22 cellular contexts compared by ENCODE assay signal in genomic region chr17:65142247-65142646, GRCh38. TPM values are rescaled to one million over a fixed set of nuclear protein-coding genes. Genes with fewer than 3 reads are reported as not detected.
A peak's percentile ranks its signal among the peaks of the same experiment; 100 is the strongest.
DNase-seq lines count a peak whose midpoint lies in the region; ATAC-seq, FAIRE-seq and TF ChIP-seq lines count a peak whose summit lies in the region.
"Had no signal": no experiment of that assay in that cellular context is flagged by ENCODE, and none has a peak within 500 bp of the region (broad histone marks: within the 10 kb centered on the region; RNA-seq: fewer than 3 reads in every experiment).

No MANE protein-coding gene starts in this region.

- TF ChIP-seq EP300 in K562 (IDR thresholded peaks at IDR 0.05; ENCODE audit: low read length), result no peak

- no peaks in the 10 kb centered on the region for H4K20me1 ChIP-seq in K562 (replicated peaks; ENCODE audit: control insufficient read depth, insufficient read depth, low read length)
- H4K20me1 ChIP-seq: BLaER1 had no signal

- peak; percentile 53 for ATAC-seq in activated CD4-positive, alpha-beta T cell treated with anti-CD3 and anti-CD28 coated beads for 36 hours
- ATAC-seq in K562 (no peak), GM18873 (IDR thresholded peaks at IDR 0.05; ENCODE audit: low FRiP score, unreplicated experiment) (no peak)
- ATAC-seq: CD8-positive, alpha-beta T cell had no signal

- no peak overlapping the region for H3K27ac Mint-ChIP-seq in activated CD4-positive, alpha-beta T cell treated with anti-CD3 and anti-CD28 coated beads for 36 hours
- H3K27ac Mint-ChIP-seq in activated CD4-positive, alpha-beta T cell treated with anti-CD3 and anti-CD28 coated beads, Interleukin-2, amount 10 ng/mL, durations not matched to agents 24 days and 14 days, result no peak overlapping the region
- H3K27ac Mint-ChIP-seq: B cell; CD8-positive, alpha-beta T cell; HFFc6 had no signal

- peaks cover 7% of the 10 kb centered on the region for H3K4me1 Mint-ChIP-seq in activated CD4-positive, alpha-beta T cell treated with anti-CD3 and anti-CD28 coated beads for 36 hours
- H3K4me1 Mint-ChIP-seq in activated CD4-positive, alpha-beta T cell treated with anti-CD3 and anti-CD28 coated beads, Interleukin-2, amount 10 ng/mL, durations not matched to agents 24 days and 14 days, result peaks cover 24% of the 10 kb centered on the region

- in situ Hi-C loops in K562 (cut with MboI), result no loop called here

- 7% methylated on average over 2 of the region's 2 CpGs for WGBS in K562 (ENCODE audit: insufficient coverage, low coverage, missing lambda C conversion rate)
- WGBS in spleen, 5 donors, result 71 to 90% (median 81%) methylated on average over 2 of the region's 2 CpGs

- H3K4me1 ChIP-seq in K562 (replicated peaks in 1 of 2; ENCODE audit: control insufficient read depth in 2 of 2, insufficient read depth in 2 of 2, low read length in 2 of 2) (peaks cover 5 to 7% of the 10 kb centered on the region in 2 experiments; a peak in 4 of 5 replicates), spleen (peaks cover 0 to 21% (median 8%) of the 10 kb centered on the region in 6 donors)

- TF ChIP-seq RAD21 in K562 (CRISPR knock-in tag; conservative IDR thresholded peaks at IDR 0.05 in 1 of 2, IDR thresholded peaks at IDR 0.05 in 1 of 2), result no peak

- no peak for DNase-seq in activated CD4-positive, alpha-beta T cell treated with anti-CD3 and anti-CD28 coated beads for 36 hours
- no peak for DNase-seq in activated CD4-positive, alpha-beta T cell treated with anti-CD3 and anti-CD28 coated beads, Interleukin-2, amount 10 ng/mL, durations not matched to agents 24 days and 14 days
- DNase-seq in K562 (ENCODE audit: extremely low read depth in 1 of 4, low spot score in 3 of 4), result no peak
- DNase-seq in spleen, result peak; percentile 3
- DNase-seq in activated CD4-positive, CD25-positive, alpha-beta regulatory T cell treated with anti-CD3 and anti-CD28 coated beads, Interleukin-2, amount 50 U/mL, for 72 hours, result no peak
- DNase-seq: Caco-2; CD4-positive, CD25-positive, alpha-beta regulatory T cell; CD8-positive, alpha-beta T cell; DMS153; DND-41; GOT3; HFFc6 had no signal

- H3K4me3 Mint-ChIP-seq in activated CD4-positive, alpha-beta T cell treated with anti-CD3 and anti-CD28 coated beads for 36 hours, result no peak overlapping the region
- H3K4me3 Mint-ChIP-seq in activated CD4-positive, alpha-beta T cell treated with anti-CD3 and anti-CD28 coated beads, Interleukin-2, amount 10 ng/mL, durations not matched to agents 24 days and 14 days, result no peak overlapping the region
- H3K4me3 Mint-ChIP-seq: B cell; CD4-positive, CD25-positive, alpha-beta regulatory T cell; CD8-positive, alpha-beta T cell; HFFc6 had no signal

- H3K27me3 Mint-ChIP-seq in activated CD4-positive, alpha-beta T cell treated with anti-CD3 and anti-CD28 coated beads for 36 hours, result peaks cover 10% of the 10 kb centered on the region
- peaks cover 16% of the 10 kb centered on the region for H3K27me3 Mint-ChIP-seq in activated CD4-positive, alpha-beta T cell treated with anti-CD3 and anti-CD28 coated beads, Interleukin-2, amount 10 ng/mL, durations not matched to agents 24 days and 14 days

- peak; percentile 42 for FAIRE-seq in K562 (lab: Jason Lieb, UNC)
- FAIRE-seq: A204.1, G401.6, GM12892, H54 had no signal

- CTCF ChIA-PET in activated CD4-positive, alpha-beta T cell treated with anti-CD3 and anti-CD28 coated beads for 36 hours (lab: Charles Lee), result interaction anchor here (0.7 to 1.5 kb wide), 5 partner anchors 10 to 179 kb away, joined by 3 to 4 read pairs (median 3); no protein-coding TSS in a partner anchor
- CTCF ChIA-PET in K562 (lab: Yijun Ruan, JAX; ENCODE audit: low intra/inter-chr PET ratio), result no interaction called here

- POLR2A ChIA-PET in activated CD4-positive, alpha-beta T cell treated with anti-CD3 and anti-CD28 coated beads for 36 hours (lab: Charles Lee), result no interaction called here
- POLR2A ChIA-PET in K562 (lab: Yijun Ruan, JAX), result interaction anchor here (0.6 to 1.7 kb wide), 2 partner anchors 10 to 1186 kb away, joined by 4 to 5 read pairs; no protein-coding TSS in a partner anchor

- no peaks in the 10 kb centered on the region for H3K9me3 ChIP-seq in K562 (replicated peaks; ENCODE audit: control insufficient read depth, insufficient read depth, low read depth, low read length)
- no peaks in the 10 kb centered on the region for H3K9me3 ChIP-seq in spleen
- H3K9me3 ChIP-seq: BLaER1, Caco-2, HAP-1 had no signal

- no peak overlapping the region for H2AFZ ChIP-seq in K562 (ENCODE audit: low read depth, low read length)

- no peak for TF ChIP-seq POLR2A in K562 (conservative IDR thresholded peaks at IDR 0.05)
- no peak for TF ChIP-seq POLR2A in spleen (IDR thresholded peaks at IDR 0.05)

- no peak overlapping the region for H3K4me3 ChIP-seq in K562
- H3K4me3 ChIP-seq in spleen, result no peak overlapping the region
- H3K4me3 ChIP-seq: BLaER1, HAP-1 had no signal

- no TSS peak for BruUV-seq in K562 (replicated peaks; lab: Mats Ljungman, UMichigan)

- no peaks in the 10 kb centered on the region for H3K79me2 ChIP-seq in K562 (ENCODE audit: control insufficient read depth, insufficient read depth, low read length)

- TF ChIP-seq CTCF in K562 (IDR thresholded peaks at IDR 0.05 in 2 of 3, conservative IDR thresholded peaks at IDR 0.05 in 1 of 3; ENCODE audit: insufficient read depth in 2 of 3, low read depth in 1 of 3, low read length in 3 of 3) (no peak), spleen (IDR thresholded peaks at IDR 0.05 in 8 of 11, conservative IDR thresholded peaks at IDR 0.05 in 3 of 11) (no peak)

- no peaks in the 10 kb centered on the region for H3K36me3 Mint-ChIP-seq in activated CD4-positive, alpha-beta T cell treated with anti-CD3 and anti-CD28 coated beads for 36 hours (ENCODE audit: low read depth)
- H3K36me3 Mint-ChIP-seq in activated CD4-positive, alpha-beta T cell treated with anti-CD3 and anti-CD28 coated beads, Interleukin-2, amount 10 ng/mL, durations not matched to agents 24 days and 14 days (ENCODE audit: low read depth), result no peaks in the 10 kb centered on the region
- H3K36me3 Mint-ChIP-seq: CD4-positive, CD25-positive, alpha-beta regulatory T cell; CD8-positive, alpha-beta T cell had no signal

- intact Hi-C loops in activated CD4-positive, alpha-beta T cell treated with anti-CD3 and anti-CD28 coated beads for 36 hours (cut with DNase I, micrococcal nuclease), result no loop called here
- intact Hi-C loops in activated CD4-positive, alpha-beta T cell treated with anti-CD3 and anti-CD28 coated beads, Interleukin-2, amount 10 ng/mL, durations not matched to agents 24 days and 14 days (cut with micrococcal nuclease), result no loop called here
- intact Hi-C loops in K562 (cut with micrococcal nuclease), result no loop called here
- intact Hi-C loops in spleen (cut with DNase I; ENCODE audit: low total_unique reads), result no loop called here

- peaks cover 33 to 65% of the 10 kb centered on the region in 2 experiments for H3K27me3 ChIP-seq in K562 (ENCODE audit: control insufficient read depth in 2 of 2, insufficient read depth in 2 of 2, low read length in 2 of 2)
- peaks cover 0 to 29% (median 5%) of the 10 kb centered on the region in 7 donors for H3K27me3 ChIP-seq in spleen (replicated peaks in 1 of 7)

- H3K27ac ChIP-seq in K562 (ENCODE audit: extremely low read depth, low read depth, low read length), result no peak overlapping the region
- H3K27ac ChIP-seq in spleen, result no peak overlapping the region
- H3K27ac ChIP-seq: 22Rv1, BLaER1, C4-2B had no signal

- H3K36me3 ChIP-seq in K562 (ENCODE audit: control insufficient read depth, insufficient read depth, low read length) (no peaks in the 10 kb centered on the region), spleen (no peaks in the 10 kb centered on the region)
- H3K36me3 ChIP-seq: BLaER1, HAP-1 had no signal

- no peak overlapping the region for H3K9ac ChIP-seq in K562 (ENCODE audit: insufficient read depth in 1 of 2, low read depth in 2 of 2, low read length in 2 of 2)
- H3K9ac ChIP-seq: BLaER1 had no signal

- H3K9me3 Mint-ChIP-seq in activated CD4-positive, alpha-beta T cell treated with anti-CD3 and anti-CD28 coated beads for 36 hours (ENCODE audit: low read depth), result no peaks in the 10 kb centered on the region
- no peaks in the 10 kb centered on the region for H3K9me3 Mint-ChIP-seq in activated CD4-positive, alpha-beta T cell treated with anti-CD3 and anti-CD28 coated beads, Interleukin-2, amount 10 ng/mL, durations not matched to agents 24 days and 14 days
- H3K9me3 Mint-ChIP-seq: CD8-positive, alpha-beta T cell; HFFc6 had no signal

- H3K9me1 ChIP-seq in K562 (ENCODE audit: control insufficient read depth, insufficient read depth, low read length), result no peaks in the 10 kb centered on the region

- H3K4me2 ChIP-seq in K562 (ENCODE audit: insufficient read depth, low read length), result no peak overlapping the region
- H3K4me2 ChIP-seq: BLaER1 had no signal

TF ChIP-seq in K562, 482 proteins besides CTCF, POLR2A, EP300 and RAD21 (continues in another document):
- TF ChIP-seq SIN3B (IDR thresholded peaks at IDR 0.05; ENCODE audit: low read depth), result no peak
- no peak for TF ChIP-seq JUND (IDR thresholded peaks at IDR 0.05; ENCODE audit: borderline replicate concordance, low read depth, low read length)
- TF ChIP-seq JUND (tag; IDR thresholded peaks at IDR 0.05; ENCODE audit: borderline replicate concordance, low read depth, low read length), result no peak
- no peak for TF ChIP-seq ZNF253 (CRISPR knock-in tag; conservative IDR thresholded peaks at IDR 0.05)

RNA-seq across cellular contexts. Expression of gene RGS9, which starts 5.1 kb away (rescaled TPM):
- total RNA-seq in activated CD4-positive, alpha-beta T cell treated with anti-CD3 and anti-CD28 coated beads for 36 hours, result 1 to 10 TPM; 1.6 to 1.8 TPM
- total RNA-seq in activated CD4-positive, alpha-beta T cell treated with anti-CD3 and anti-CD28 coated beads, Interleukin-2, amount 10 ng/mL, durations not matched to agents 24 days and 14 days, result 2.2 and 3.1 TPM in 2 replicates
- total RNA-seq in K562 (2011; cell fraction: chromatin; rRNA removed; ENCODE audit: low replicate concordance), result 0.39 TPM in 1 of 2 replicates, not detected in the other
- total RNA-seq in K562 (2011; cell fraction: nucleolus; rRNA removed), result not detected in 2 replicates
- total RNA-seq in K562 (2011; cell fraction: nucleoplasm; rRNA removed), result 0.23 and 0.44 TPM in 2 replicates
- total RNA-seq in K562 (2014; rRNA removed), result 0.18 and 0.69 TPM in 2 replicates
- total RNA-seq in K562 (2014; rRNA removed; fragmentation: Illumina TruSeq; extraction: Trizol), result 0.54 and 0.55 TPM in 2 replicates
- total RNA-seq in K562 (2015; rRNA removed; fragmentation: Illumina TruSeq; extraction: Trizol), result 0.38 and 0.65 TPM in 2 replicates
- 0.60 and 0.73 TPM in 2 replicates for total RNA-seq in K562 (2021)
- polyA plus RNA-seq in K562 (2011; rRNA removed), result 0.55 and 1.4 TPM in 2 replicates
- 0.40 and 0.81 TPM in 2 replicates for polyA plus RNA-seq in K562 (2011; cell fraction: cytosol; rRNA removed)
- 0.24 and 0.33 TPM in 2 replicates for polyA plus RNA-seq in K562 (2011; cell fraction: nucleus; rRNA removed)
- 0.74 and 1.2 TPM in 2 replicates for polyA plus RNA-seq in K562 (2012)
- polyA plus RNA-seq in K562 (2014; fragmentation: Illumina TruSeq; extraction: Trizol), result 0.55 and 0.74 TPM in 2 replicates
- polyA plus RNA-seq in K562 (2014; fragmentation: Nextera tagmentation; extraction: Ambion mirVana), result under 1 TPM; 0.38 to 0.55 TPM
- polyA plus RNA-seq in K562 (2014; rRNA removed), result 0.49 TPM in 2 replicates
- 0.30 and 0.67 TPM in 2 replicates for polyA minus RNA-seq in K562 (2011; rRNA and poly(A)+ RNA removed)
- not detected in 2 replicates for polyA minus RNA-seq in K562 (2011; cell fraction: cytosol; rRNA and poly(A)+ RNA removed)
- 0.56 TPM in 1 of 2 replicates, not detected in the other for polyA minus RNA-seq in K562 (2011; cell fraction: nucleus; rRNA and poly(A)+ RNA removed)
- 1 to 10 TPM; 5.5 to 9.2 (median 7.5) TPM for total RNA-seq in spleen
- 1 to 10 TPM; 6.6 to 9.6 (median 6.8) TPM for polyA plus RNA-seq in spleen
